In genomic region chr1:23577056-23577985, GRCh38 we compare ENCODE assay signal across 7 cellular contexts. TPM values are rescaled to one million over a fixed set of nuclear protein-coding genes. Genes with fewer than 3 reads are reported as not detected.
DNase-seq lines count a peak whose midpoint lies in the region; ATAC-seq and TF ChIP-seq lines count a peak whose summit lies in the region.

No MANE protein-coding gene starts in this region.

- H3K4me1 ChIP-seq in Panc1 (ENCODE audit: control insufficient read depth, insufficient read depth, low read length), result peaks cover 17% of the 10 kb centered on the region

- H3K4me3 ChIP-seq in Panc1 (ENCODE audit: low read depth in 2 of 2, low read length in 2 of 2), result no peak overlapping the region

- H3K27me3 Mint-ChIP-seq in nephron (ENCODE audit: low read depth), result peaks cover 11% of the 10 kb centered on the region

- H3K27ac ChIP-seq in Panc1 (ENCODE audit: low read length) (peak overlapping the region; percentile 42), cingulate gyrus (ENCODE audit: low read depth, low read length) (peak overlapping the region; percentile 87)

- in situ Hi-C loops in Panc1 (cut with HindIII; ENCODE audit: low pct_unique_long_range_greater_than_20kb, low sequenced_read_pairs), result no loop called here

- peak overlapping the region; percentile 62 to 98 (median 98) for H3K27ac Mint-ChIP-seq in nephron

- intact Hi-C loops in Panc1 (cut with micrococcal nuclease; ENCODE audit: unreplicated experiment), result no loop called here

- no TSS peak for BruUV-seq in Panc1 (replicated peaks; lab: Mats Ljungman, UMichigan)

- H3K36me3 ChIP-seq in Panc1 (ENCODE audit: control insufficient read depth, insufficient read depth, low read length), result no peaks in the 10 kb centered on the region

- CTCF ChIA-PET in Panc1 (lab: Charles Lee), result interaction anchor here (0.7 kb wide), 1 partner anchor 225 kb away, joined by 5 read pairs; no protein-coding TSS in a partner anchor

- no peaks in the 10 kb centered on the region for H3K9me3 ChIP-seq in Panc1 (ENCODE audit: control insufficient read depth, insufficient read depth, low read depth, low read length)

- H3K9me3 Mint-ChIP-seq in nephron, result no peaks in the 10 kb centered on the region

- ATAC-seq in GM18519 (IDR thresholded peaks at IDR 0.05; ENCODE audit: low FRiP score, unreplicated experiment), result peak; percentile 68
- ATAC-seq in HG02759 (IDR thresholded peaks at IDR 0.05; ENCODE audit: unreplicated experiment), result peak; percentile 83
- ATAC-seq in Panc1, result peak; percentile 73; the same call in 1 of the 2 replicates

- no peaks in the 10 kb centered on the region for H3K27me3 ChIP-seq in Panc1 (ENCODE audit: control insufficient read depth, insufficient read depth, low read length)

- H3K4me3 Mint-ChIP-seq in nephron, result peak overlapping the region in 2 of 3 experiments; percentile 24 to 67

- H3K4me1 Mint-ChIP-seq in nephron, result peaks cover 62% of the 10 kb centered on the region

- no peak for TF ChIP-seq CTCF in Panc1 (IDR thresholded peaks at IDR 0.05)
- no peak for TF ChIP-seq CTCF in nephron (IDR thresholded peaks at IDR 0.05; ENCODE audit: unreplicated experiment in 3 of 3)

- DNase-seq in Panc1 (ENCODE audit: low read depth, low spot score) (no peak), NCI-H2227 treated with DMSO at 0.1 percent for 48 hours (lab: John Stamatoyannopoulos, UW) (no peak), Kasumi-1 (lab: John Stamatoyannopoulos, UW) (no peak)

- no peaks in the 10 kb centered on the region for H3K36me3 Mint-ChIP-seq in nephron (ENCODE audit: low read depth)

- POLR2A ChIA-PET in Panc1 (lab: Charles Lee), result interaction anchor here (1.6 kb wide), 1 partner anchor 31 kb away, joined by 3 read pairs; no protein-coding TSS in a partner anchor

RNA-seq across cellular contexts. Expression of gene ID3, which starts 18.0 kb away (rescaled TPM):
- total RNA-seq in Panc1 (2021; ENCODE audit: unreplicated experiment), result 39.6 TPM
- 46.3 TPM for polyA plus RNA-seq in Panc1 (2012; ENCODE audit: insufficient read length)

RNA-seq across cellular contexts. Expression of gene E2F2, which starts 46.3 kb away (rescaled TPM):
- 9.5 TPM for total RNA-seq in Panc1 (2021; ENCODE audit: unreplicated experiment)
- 3.1 TPM for polyA plus RNA-seq in Panc1 (2012; ENCODE audit: insufficient read length)
